ENCODE assay signal across 17 cellular contexts in the genomic region with DNA sequence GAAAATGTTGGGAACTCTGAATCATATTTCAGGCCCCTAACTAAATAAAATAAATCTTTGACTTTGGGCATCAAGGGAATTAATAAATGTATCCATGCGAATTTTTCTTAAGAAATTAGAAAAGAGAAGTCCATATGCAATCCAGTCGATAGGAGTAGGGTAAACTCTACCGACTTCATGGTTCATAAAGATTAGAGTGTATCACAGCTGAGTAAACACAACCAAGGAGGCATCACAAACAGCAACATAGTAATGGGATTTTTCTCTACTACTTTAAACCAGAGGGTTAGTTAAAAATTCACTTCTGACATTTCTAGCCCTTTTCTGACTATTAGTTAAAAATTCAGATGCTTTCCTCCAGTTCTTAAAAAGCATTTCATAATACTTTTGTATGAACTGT. TPM values are rescaled to one million over a fixed set of nuclear protein-coding genes. Genes with fewer than 3 reads are reported as not detected.
DNase-seq lines count a peak whose midpoint lies in the region; ATAC-seq lines count a peak whose summit lies in the region.
"Had no signal": no experiment of that assay in that cellular context is flagged by ENCODE, and none has a peak within 500 bp of the region (broad histone marks: within the 10 kb centered on the region; RNA-seq: fewer than 3 reads in every experiment).

No MANE protein-coding gene starts in this region.

- WGBS in mesenchymal stem cell = 100% methylated on average over 1 of the region's 3 CpGs

- H3K9ac ChIP-seq in mesenchymal stem cell (ENCODE audit: low read length) (no peak overlapping the region), subcutaneous abdominal adipose tissue (ENCODE audit: low read length in 5 of 5) (no peak overlapping the region)

- H3K27ac ChIP-seq in mesenchymal stem cell (ENCODE audit: low read length, poor library complexity, severe bottlenecking) (peak overlapping the region; percentile 82), subcutaneous abdominal adipose tissue (ENCODE audit: low read depth, low read length) (peak overlapping the region; percentile 64)
- H3K27ac ChIP-seq: C4-2B had no signal

- no peak overlapping the region for H2BK5ac ChIP-seq in mesenchymal stem cell (ENCODE audit: low read depth, low read length, poor library complexity, severe bottlenecking)

- H3K14ac ChIP-seq in mesenchymal stem cell (ENCODE audit: low read length in 2 of 2) = no peak overlapping the region

- ATAC-seq in GM21737 (IDR thresholded peaks at IDR 0.05; ENCODE audit: unreplicated experiment) (no peak), GM18520 (IDR thresholded peaks at IDR 0.05; ENCODE audit: unreplicated experiment) (no peak)

- no peak overlapping the region for H3K4ac ChIP-seq in mesenchymal stem cell (ENCODE audit: low read depth in 1 of 2, low read length in 2 of 2)

- no peak overlapping the region for H2AK5ac ChIP-seq in mesenchymal stem cell (ENCODE audit: low read length, severe bottlenecking)

- no peaks in the 10 kb centered on the region for H3K27me3 ChIP-seq in mesenchymal stem cell (ENCODE audit: control insufficient read depth in 1 of 2, insufficient read depth in 1 of 2, low read length in 2 of 2)
- H3K27me3 ChIP-seq in subcutaneous abdominal adipose tissue (ENCODE audit: control insufficient read depth in 5 of 5, insufficient read depth in 4 of 5, low read length in 5 of 5) = no peaks in the 10 kb centered on the region

- no peak overlapping the region for H3K18ac ChIP-seq in mesenchymal stem cell (ENCODE audit: low read depth in 1 of 2, low read length in 2 of 2)

- H3K4me2 ChIP-seq in mesenchymal stem cell (ENCODE audit: low read length, poor library complexity, severe bottlenecking) = no peak overlapping the region

- no peaks in the 10 kb centered on the region for H3K79me1 ChIP-seq in mesenchymal stem cell (replicated peaks; ENCODE audit: low read length, poor library complexity, severe bottlenecking)

- no peak overlapping the region for H2AFZ ChIP-seq in mesenchymal stem cell (ENCODE audit: low read depth, low read length)

- no peak overlapping the region for H3K23ac ChIP-seq in mesenchymal stem cell (ENCODE audit: low read length in 2 of 2)

- DNase-seq in NCI-H510A treated with DMSO at 0.1 percent for 48 hours (lab: John Stamatoyannopoulos, UW) = peak; percentile 75
- DNase-seq in NCI-H510A (lab: John Stamatoyannopoulos, UW) = no peak
- peak; percentile 43 for DNase-seq in NCI-H187 treated with DMSO at 0.1 percent for 48 hours (lab: John Stamatoyannopoulos, UW)
- DNase-seq in mesenchymal stem cell = no peak
- DNase-seq in hippocampal formation (lab: John Stamatoyannopoulos, UW) = no peak
- DNase-seq: Caco-2, DND-41, GDM1, IMR-90, NCI-H1436, NCI-H2081 treated with DMSO at 0.1 percent for 48 hours, NCI-H226, SIG-M5 had no signal

- H4K8ac ChIP-seq in mesenchymal stem cell (ENCODE audit: low read length) = no peak overlapping the region

- H4K91ac ChIP-seq in mesenchymal stem cell (ENCODE audit: low read length) = no peak overlapping the region

- H3K36me3 ChIP-seq in mesenchymal stem cell (ENCODE audit: control insufficient read depth in 1 of 2, insufficient read depth in 2 of 2, low read depth in 1 of 2, low read length in 2 of 2) (peaks cover 7 to 14% of the 10 kb centered on the region in 2 experiments), subcutaneous abdominal adipose tissue (ENCODE audit: control insufficient read depth in 5 of 5, insufficient read depth in 5 of 5, low read length in 5 of 5) (peaks cover 0 to 4% (median 4%) of the 10 kb centered on the region in 5 donors)

- H3K4me1 ChIP-seq in mesenchymal stem cell (ENCODE audit: control insufficient read depth, insufficient read depth, low read depth, low read length) (peaks cover 7% of the 10 kb centered on the region), subcutaneous abdominal adipose tissue (ENCODE audit: control insufficient read depth in 5 of 5, insufficient read depth in 5 of 5, low read length in 5 of 5) (peaks cover 0 to 59% (median 17%) of the 10 kb centered on the region in 5 donors)

- H3K9me3 ChIP-seq in mesenchymal stem cell (ENCODE audit: control insufficient read depth, low read length) (no peaks in the 10 kb centered on the region), subcutaneous abdominal adipose tissue (ENCODE audit: control insufficient read depth in 5 of 5, low read length in 5 of 5) (no peaks in the 10 kb centered on the region)
- H3K9me3 ChIP-seq: Caco-2 had no signal

- no peak overlapping the region for H2BK12ac ChIP-seq in mesenchymal stem cell (ENCODE audit: low read length in 2 of 2)

- no peak overlapping the region for H2BK15ac ChIP-seq in mesenchymal stem cell (ENCODE audit: low read depth, poor library complexity, severe bottlenecking)

- H3K4me3 ChIP-seq in mesenchymal stem cell (ENCODE audit: insufficient read depth in 1 of 2, low read depth in 1 of 2, low read length in 2 of 2) (no peak overlapping the region), subcutaneous abdominal adipose tissue (ENCODE audit: low read depth in 1 of 5, low read length in 5 of 5) (no peak overlapping the region)

- H2BK120ac ChIP-seq in mesenchymal stem cell (ENCODE audit: low read depth, low read length) = no peak overlapping the region

RNA-seq across cellular contexts. Expression of a gene that starts 19.9 kb away (rescaled TPM):
- polyA plus RNA-seq in mesenchymal stem cell (2013, experiment 1 of 2) = 510 TPM
- polyA plus RNA-seq in mesenchymal stem cell (2013, experiment 2 of 2) = 468 TPM

Comparison
In these comparisons a context has a peak if more than half of its experiments do, and no peak if none do; other contexts are left out.
1. DNase-seq: peak in NCI-H510A treated with DMSO at 0.1 percent for 48 hours (single experiment) and NCI-H187 treated with DMSO at 0.1 percent for 48 hours (single experiment); none in NCI-H510A (single experiment), mesenchymal stem cell (single experiment) and hippocampal formation (0 of 2).